ENCODE assay signal across 11 cellular contexts in the genomic region with DNA sequence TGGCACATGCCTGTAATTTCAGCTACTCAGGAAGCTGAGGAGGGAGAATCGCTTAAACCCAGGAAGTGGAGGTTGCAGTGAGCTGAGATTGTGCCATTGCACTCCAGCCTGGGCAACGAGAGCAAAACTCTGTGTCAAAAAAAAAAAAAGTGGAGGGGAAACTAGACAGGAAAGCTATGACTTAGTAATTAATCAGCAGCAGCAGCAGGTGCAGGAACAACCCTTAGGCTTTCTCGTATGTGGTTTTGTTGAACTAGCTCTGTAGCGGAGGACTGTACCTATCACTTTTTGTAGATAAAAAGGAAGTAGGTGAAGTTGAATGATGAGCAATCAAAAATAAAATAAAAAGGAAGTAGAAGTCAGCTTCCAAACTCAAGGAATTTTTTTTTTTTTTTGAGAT.
DNase-seq lines count a peak whose midpoint lies in the region; ATAC-seq and TF ChIP-seq lines count a peak whose summit lies in the region.
"Had no signal": no experiment of that assay in that cellular context is flagged by ENCODE, and none has a peak within 500 bp of the region (broad histone marks: within the 10 kb centered on the region; RNA-seq: fewer than 3 reads in every experiment).

No MANE protein-coding gene starts in this region.

- CTCF ChIA-PET in HEK293T (lab: Yijun Ruan, JAX) = interaction anchor here (0.6 kb wide), 1 partner anchor 34 kb away, joined by 4 read pairs; no protein-coding TSS in a partner anchor

- TF ChIP-seq POLR2A in stomach (IDR thresholded peaks at IDR 0.05) = no peak

- H2AFZ ChIP-seq in OCI-LY3 (ENCODE audit: low read depth, low read length) = no peak overlapping the region

- H3K9me3 ChIP-seq in BLaER1 treated with 17β-estradiol and CSF1 and Interleukin-3, amounts not matched to agents 10 nM and 100 nM (replicated peaks in 1 of 11) = peaks cover 7 to 24% (median 18%) of the 10 kb centered on the region in 11 experiments; a peak in 19 of 22 replicates
- H3K9me3 ChIP-seq in OCI-LY3 (ENCODE audit: insufficient read depth, low read length) (no peaks in the 10 kb centered on the region), stomach (no peaks in the 10 kb centered on the region)

- H3K36me3 ChIP-seq in BLaER1 treated with 17β-estradiol and CSF1 and Interleukin-3, amounts not matched to agents 10 nM and 100 nM = no peaks in the 10 kb centered on the region
- H3K36me3 ChIP-seq in OCI-LY3 (replicated peaks; ENCODE audit: low read depth, low read length) (no peaks in the 10 kb centered on the region), stomach (no peaks in the 10 kb centered on the region)
- H3K36me3 ChIP-seq: SJCRH30 had no signal

- H3K4me3 Mint-ChIP-seq in endothelial cell (ENCODE audit: unreplicated experiment) = no peak overlapping the region

- H4K20me1 ChIP-seq in BLaER1 treated with 17β-estradiol and CSF1 and Interleukin-3, amounts not matched to agents 10 nM and 100 nM = no peaks in the 10 kb centered on the region
- H4K20me1 ChIP-seq in OCI-LY3 (ENCODE audit: insufficient read depth, low read length) = no peaks in the 10 kb centered on the region

- no peaks in the 10 kb centered on the region for H3K27me3 ChIP-seq in BLaER1 treated with 17β-estradiol and CSF1 and Interleukin-3, amounts not matched to agents 10 nM and 100 nM
- no peaks in the 10 kb centered on the region for H3K27me3 ChIP-seq in OCI-LY3 (ENCODE audit: low read depth, low read length)
- peaks cover 0 to 3% (median 0%) of the 10 kb centered on the region in 3 donors for H3K27me3 ChIP-seq in stomach
- H3K27me3 ChIP-seq: SJCRH30 had no signal

- 39 to 70% (median 55%) methylated on average over 4 of the region's 4 CpGs for WGBS in stomach, 5 donors

- no peaks in the 10 kb centered on the region for H3K4me1 Mint-ChIP-seq in endothelial cell (ENCODE audit: unreplicated experiment)

- H3K27me3 Mint-ChIP-seq in endothelial cell (ENCODE audit: unreplicated experiment) = no peaks in the 10 kb centered on the region
- H3K27me3 Mint-ChIP-seq: progenitor cell of endocrine pancreas had no signal

- no peaks in the 10 kb centered on the region for H3K36me3 Mint-ChIP-seq in endothelial cell (ENCODE audit: low read depth, unreplicated experiment)

- H3K4me2 ChIP-seq in BLaER1 treated with 17β-estradiol and CSF1 and Interleukin-3, amounts not matched to agents 10 nM and 100 nM = peak overlapping the region in 9 of 11 experiments; percentile 6 to 63 (median 38); a peak in 11 of 22 replicates
- H3K4me2 ChIP-seq in OCI-LY3 (ENCODE audit: low read length) = peak overlapping the region; percentile 24; the same call in 1 of the 2 replicates

- no peak overlapping the region for H3K4me3 ChIP-seq in BLaER1 treated with 17β-estradiol and CSF1 and Interleukin-3, amounts not matched to agents 10 nM and 100 nM
- H3K4me3 ChIP-seq in OCI-LY3 (ENCODE audit: low read length) (no peak overlapping the region), stomach (no peak overlapping the region)
- H3K4me3 ChIP-seq: SJCRH30 had no signal

- DNase-seq in GM20000 (ENCODE audit: low spot score) (peak; percentile 39), HEK293T (ENCODE audit: extremely low spot score) (no peak), endothelial cell (ENCODE audit: low spot score) (no peak), stomach (no peak)
- peak; percentile 27 for DNase-seq in central memory CD4-positive, alpha-beta T cell
- DNase-seq: IMR-90 had no signal

- no peak for ATAC-seq in HG03521 (IDR thresholded peaks at IDR 0.05; ENCODE audit: unreplicated experiment)

- no peak overlapping the region for H3K9ac ChIP-seq in BLaER1 treated with 17β-estradiol and CSF1 and Interleukin-3, amounts not matched to agents 10 nM and 100 nM
- H3K9ac ChIP-seq in OCI-LY3 (ENCODE audit: low read length) = no peak overlapping the region

- no peak for TF ChIP-seq CTCF in GM20000 (IDR thresholded peaks at IDR 0.05; ENCODE audit: extremely low read depth, missing control alignments)
- no peak for TF ChIP-seq CTCF in OCI-LY3 (IDR thresholded peaks at IDR 0.05; ENCODE audit: low read depth, low read length)
- TF ChIP-seq CTCF in endothelial cell (IDR thresholded peaks at IDR 0.05; ENCODE audit: unreplicated experiment) = no peak
- no peak for TF ChIP-seq CTCF in stomach (IDR thresholded peaks at IDR 0.05)

- H3K4me1 ChIP-seq in BLaER1 treated with 17β-estradiol and CSF1 and Interleukin-3, amounts not matched to agents 10 nM and 100 nM = peaks cover 4 to 21% (median 8%) of the 10 kb centered on the region in 10 experiments; a peak in 13 of 20 replicates
- H3K4me1 ChIP-seq in OCI-LY3 (ENCODE audit: low read length) (no peaks in the 10 kb centered on the region), stomach (no peaks in the 10 kb centered on the region)

- no peak overlapping the region for H3K27ac ChIP-seq in BLaER1 treated with 17β-estradiol and CSF1 and Interleukin-3, amounts not matched to agents 10 nM and 100 nM
- H3K27ac ChIP-seq in OCI-LY3 (ENCODE audit: low read length) (no peak overlapping the region), stomach (no peak overlapping the region)
- H3K27ac ChIP-seq: SJCRH30 had no signal

- no peak overlapping the region for H3K27ac Mint-ChIP-seq in endothelial cell (ENCODE audit: unreplicated experiment)
- H3K27ac Mint-ChIP-seq: progenitor cell of endocrine pancreas had no signal

- intact Hi-C loops in stomach (cut with DNase I; ENCODE audit: low total_unique reads) = no loop called here

- no peaks in the 10 kb centered on the region for H3K79me2 ChIP-seq in OCI-LY3 (ENCODE audit: low read length)

- POLR2A ChIA-PET in HEK293T (lab: Yijun Ruan, JAX) = no interaction called here

- no peak for TF ChIP-seq EP300 in stomach (IDR thresholded peaks at IDR 0.05)

- H3K9me3 Mint-ChIP-seq in endothelial cell (ENCODE audit: unreplicated experiment) = no peaks in the 10 kb centered on the region

TF ChIP-seq in HEK293T, 16 proteins besides CTCF, POLR2A, EP300 and RAD21:
- TF ChIP-seq HDGF (IDR thresholded peaks at IDR 0.05; ENCODE audit: borderline replicate concordance) (no peak), FOXA1 (IDR thresholded peaks at IDR 0.05) (no peak), SUZ12 (IDR thresholded peaks at IDR 0.05) (no peak), FOXM1 (IDR thresholded peaks at IDR 0.05; ENCODE audit: borderline replicate concordance) (no peak), CTBP1 (IDR thresholded peaks at IDR 0.05; ENCODE audit: borderline replicate concordance) (no peak), ELF4 (IDR thresholded peaks at IDR 0.05) (no peak), SP1 (IDR thresholded peaks at IDR 0.05) (no peak), TARDBP (IDR thresholded peaks at IDR 0.05) (no peak)

Comparison
In these comparisons a context has a peak if more than half of its experiments do, and no peak if none do; other contexts are left out.
1. DNase-seq: peak in GM20000 (single experiment) and central memory CD4-positive, alpha-beta T cell (single experiment); none in HEK293T (single experiment), endothelial cell (single experiment) and stomach (single experiment).